Comparison of ENCODE assay signal across 1 cellular context in genomic region chr1:211630236-211631081, GRCh38.
TF ChIP-seq lines count a peak whose summit lies in the region.

No MANE protein-coding gene starts in this region.

TF ChIP-seq in HepG2, 621 proteins besides CTCF, POLR2A, EP300 and RAD21 (continued from another document and continues in another):
- no peak for TF ChIP-seq PAWR (CRISPR knock-in tag; IDR thresholded peaks at IDR 0.05; ENCODE audit: borderline replicate concordance)
- no peak for TF ChIP-seq NPAS2 (CRISPR knock-in tag; IDR thresholded peaks at IDR 0.05; ENCODE audit: borderline replicate concordance)
- TF ChIP-seq NFYB (CRISPR knock-in tag; IDR thresholded peaks at IDR 0.05): no peak
- no peak for TF ChIP-seq YEATS4 (CRISPR knock-in tag; IDR thresholded peaks at IDR 0.05; ENCODE audit: borderline replicate concordance)
- TF ChIP-seq TGIF2 (CRISPR knock-in tag; IDR thresholded peaks at IDR 0.05): no peak
- TF ChIP-seq CSRNP1 (CRISPR knock-in tag; IDR thresholded peaks at IDR 0.05): no peak
- TF ChIP-seq GATAD1 (CRISPR knock-in tag; IDR thresholded peaks at IDR 0.05): no peak
- no peak for TF ChIP-seq CSRNP2 (CRISPR knock-in tag; conservative IDR thresholded peaks at IDR 0.05; ENCODE audit: low read depth)
- TF ChIP-seq HNRNPK (IDR thresholded peaks at IDR 0.05; ENCODE audit: low read depth, low read length, poor library complexity, severe bottlenecking): no peak
- TF ChIP-seq ZNF18 (CRISPR knock-in tag; IDR thresholded peaks at IDR 0.05; ENCODE audit: insufficient replicate concordance): no peak
- TF ChIP-seq GRHL1 (CRISPR knock-in tag; conservative IDR thresholded peaks at IDR 0.05): no peak
- no peak for TF ChIP-seq MAFF (IDR thresholded peaks at IDR 0.05; ENCODE audit: low read depth, low read length)
- TF ChIP-seq CEBPG (CRISPR knock-in tag; IDR thresholded peaks at IDR 0.05): no peak
- TF ChIP-seq ZNF281 (CRISPR knock-in tag; IDR thresholded peaks at IDR 0.05; ENCODE audit: borderline replicate concordance): no peak
- TF ChIP-seq ZMYM2 (CRISPR knock-in tag; IDR thresholded peaks at IDR 0.05): no peak
- no peak for TF ChIP-seq DBP (CRISPR knock-in tag; IDR thresholded peaks at IDR 0.05; ENCODE audit: not compliant biosample characterization)
- no peak for TF ChIP-seq ZBTB38 (CRISPR knock-in tag; IDR thresholded peaks at IDR 0.05)
- 0 out of 2 replicates have a peak, but pooled peaks have one; percentile 33 for TF ChIP-seq TOPORS (CRISPR knock-in tag; IDR thresholded peaks at IDR 0.05)
- no peak for TF ChIP-seq REST (IDR thresholded peaks at IDR 0.05; ENCODE audit: borderline replicate concordance in 1 of 2, low read depth in 1 of 2, low read length in 2 of 2)
- no peak for TF ChIP-seq PRMT3 (CRISPR knock-in tag; IDR thresholded peaks at IDR 0.05; ENCODE audit: borderline replicate concordance, low read depth)
- TF ChIP-seq NBN (conservative IDR thresholded peaks at IDR 0.05): no peak
- no peak for TF ChIP-seq ZSCAN22 (CRISPR knock-in tag; IDR thresholded peaks at IDR 0.05)
- peak; percentile 88 for TF ChIP-seq ETV5 (CRISPR knock-in tag; IDR thresholded peaks at IDR 0.05; ENCODE audit: borderline replicate concordance)
- TF ChIP-seq ZNF577 (CRISPR knock-in tag; IDR thresholded peaks at IDR 0.05; ENCODE audit: borderline replicate concordance, low read depth): no peak
- no peak for TF ChIP-seq GTF2F1 (IDR thresholded peaks at IDR 0.05; ENCODE audit: low read length)
- TF ChIP-seq ZFP90 (CRISPR knock-in tag; IDR thresholded peaks at IDR 0.05; ENCODE audit: borderline replicate concordance): no peak
- TF ChIP-seq SMARCE1 (IDR thresholded peaks at IDR 0.05; ENCODE audit: borderline replicate concordance): no peak
- no peak for TF ChIP-seq BCL3 (CRISPR knock-in tag; IDR thresholded peaks at IDR 0.05)
- TF ChIP-seq ZXDC (CRISPR knock-in tag; IDR thresholded peaks at IDR 0.05): no peak
- TF ChIP-seq HOXA9 (CRISPR knock-in tag; IDR thresholded peaks at IDR 0.05; ENCODE audit: borderline replicate concordance): no peak
- no peak for TF ChIP-seq U2AF2 (IDR thresholded peaks at IDR 0.05; ENCODE audit: low read depth, low read length)
- TF ChIP-seq MAFG (CRISPR knock-in tag; IDR thresholded peaks at IDR 0.05): no peak
- TF ChIP-seq ZNF572 (CRISPR knock-in tag; IDR thresholded peaks at IDR 0.05): no peak
- TF ChIP-seq BRF2 (CRISPR knock-in tag; IDR thresholded peaks at IDR 0.05): no peak
- TF ChIP-seq ZBTB25 (CRISPR knock-in tag; IDR thresholded peaks at IDR 0.05): no peak; the same call in 1 of the 2 replicates
